ENCODE assay signal across 18 cellular contexts in the genomic region with DNA sequence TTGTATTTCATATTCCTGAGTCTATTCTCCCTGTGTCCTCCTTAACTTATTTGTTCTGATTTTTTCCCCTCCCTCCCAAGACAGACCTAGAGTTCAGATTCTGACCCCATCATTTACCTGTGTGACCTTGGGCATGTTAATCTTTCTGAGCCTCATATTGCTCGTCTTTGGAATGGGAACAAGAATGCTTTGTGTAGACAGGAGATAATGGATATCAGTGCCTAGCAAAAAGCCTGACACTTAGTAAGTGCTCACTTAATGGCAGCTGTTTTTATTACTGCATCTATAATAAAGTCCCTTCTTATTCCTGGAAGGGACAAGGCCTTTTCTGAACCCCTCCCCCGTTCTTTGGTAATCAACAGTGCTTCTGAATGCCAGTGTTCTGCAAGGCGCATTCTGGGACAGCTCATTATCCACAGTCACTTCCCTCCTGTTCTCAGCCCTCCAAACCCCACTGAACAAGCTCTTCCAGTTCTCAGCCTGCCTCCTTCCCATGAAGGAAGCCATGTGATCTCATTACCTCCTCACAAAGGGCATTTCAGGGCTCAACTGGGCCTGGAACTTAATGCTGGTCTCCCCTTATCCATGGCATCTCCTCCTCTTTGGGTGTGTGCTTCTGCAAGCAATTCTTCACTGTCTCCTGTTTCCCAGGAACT. TPM values are rescaled to one million over a fixed set of nuclear protein-coding genes. Genes with fewer than 3 reads are reported as not detected.
A peak's percentile ranks its signal among the peaks of the same experiment; 100 is the strongest.
DNase-seq lines count a peak whose midpoint lies in the region; ATAC-seq, FAIRE-seq and TF ChIP-seq lines count a peak whose summit lies in the region.
"Had no signal": no experiment of that assay in that cellular context is flagged by ENCODE, and none has a peak within 500 bp of the region (broad histone marks: within the 10 kb centered on the region; RNA-seq: fewer than 3 reads in every experiment).

No MANE protein-coding gene starts in this region.

- no peak overlapping the region for H2AFZ ChIP-seq in K562 (ENCODE audit: low read depth, low read length)

- TF ChIP-seq POLR2A in K562 (conservative IDR thresholded peaks at IDR 0.05) (no peak), suprapubic skin (IDR thresholded peaks at IDR 0.05) (no peak)

- no peak overlapping the region for H3K4me3 Mint-ChIP-seq in naive thymus-derived CD8-positive, alpha-beta T cell
- H3K4me3 Mint-ChIP-seq: HFFc6 had no signal

- BruUV-seq in K562 (replicated peaks; lab: Mats Ljungman, UMichigan) = no TSS peak

- H3K4me3 ChIP-seq in K562 (no peak overlapping the region), suprapubic skin (no peak overlapping the region)

- 29% methylated on average over 3 of the region's 3 CpGs for WGBS in K562 (ENCODE audit: insufficient coverage, low coverage, missing lambda C conversion rate)
- WGBS in suprapubic skin = 47% methylated on average over 3 of the region's 3 CpGs

- H4K20me1 ChIP-seq in K562 (replicated peaks; ENCODE audit: control insufficient read depth, insufficient read depth, low read length) = no peaks in the 10 kb centered on the region

- H3K27me3 ChIP-seq in K562 (ENCODE audit: control insufficient read depth in 2 of 2, insufficient read depth in 2 of 2, low read length in 2 of 2) = no peaks in the 10 kb centered on the region
- no peaks in the 10 kb centered on the region for H3K27me3 ChIP-seq in suprapubic skin
- H3K27me3 ChIP-seq: neutrophil had no signal

- in situ Hi-C loops in K562 (cut with MboI) = no loop called here

- DNase-seq in HT-29 (ENCODE audit: low spot score) (peak; percentile 90), K562 (ENCODE audit: extremely low read depth in 1 of 4, low spot score in 3 of 4) (no peak), left colon (peak; percentile 45 to 74), suprapubic skin (ENCODE audit: low spot score in 2 of 2) (no peak)
- no peak for DNase-seq in stimulated activated naive CD4-positive, alpha-beta T cell (lab: John Stamatoyannopoulos, UW)
- no peak for DNase-seq in naive thymus-derived CD8-positive, alpha-beta T cell
- DNase-seq: activated effector memory CD4-positive, alpha-beta T cell treated with anti-CD3 and anti-CD28 coated beads, Interleukin-2, amount 50 U/mL, for 16 hours; aorta; C1 segment of cervical spinal cord; DMS79 treated with DMSO at 0.1 percent for 48 hours; HFFc6; Karpas-422; NCI-H1417 treated with DMSO at 0.1 percent for 48 hours; NCI-H345; stimulated activated CD4-positive, alpha-beta T cell treated with anti-CD3 and anti-CD28 coated beads, Interleukin-4, amount 100 ng/mL, for 4 hours had no signal

- H3K27ac ChIP-seq in K562 (ENCODE audit: extremely low read depth, low read depth, low read length) (no peak overlapping the region), suprapubic skin (peak overlapping the region; percentile 43)
- H3K27ac ChIP-seq: neutrophil had no signal

- H3K4me2 ChIP-seq in K562 (ENCODE audit: insufficient read depth, low read length) = no peak overlapping the region

- H3K9me3 Mint-ChIP-seq in naive thymus-derived CD8-positive, alpha-beta T cell = no peaks in the 10 kb centered on the region
- H3K9me3 Mint-ChIP-seq: HFFc6 had no signal

- CTCF ChIA-PET in K562 (lab: Yijun Ruan, JAX; ENCODE audit: low intra/inter-chr PET ratio) = no interaction called here

- POLR2A ChIA-PET in K562 (lab: Yijun Ruan, JAX) = interaction anchor here (0.6 to 5.4 kb wide), 4 partner anchors 12 to 49 kb away, joined by 3 to 34 read pairs (median 11); partner anchors contain the start of gene SUPT4H1
- POLR2A ChIA-PET in naive thymus-derived CD8-positive, alpha-beta T cell (lab: Charles Lee) = interaction anchor here (0.6 kb wide), 1 partner anchor 58 kb away, joined by 3 read pairs; no protein-coding TSS in a partner anchor

- peaks cover 25 to 42% (median 35%) of the 10 kb centered on the region in 4 donors for H3K4me1 Mint-ChIP-seq in naive thymus-derived CD8-positive, alpha-beta T cell

- TF ChIP-seq CTCF in K562 (IDR thresholded peaks at IDR 0.05 in 2 of 3, conservative IDR thresholded peaks at IDR 0.05 in 1 of 3; ENCODE audit: insufficient read depth in 2 of 3, low read depth in 1 of 3, low read length in 3 of 3) (no peak), suprapubic skin (IDR thresholded peaks at IDR 0.05) (no peak)

- intact Hi-C loops in K562 (cut with micrococcal nuclease) = no loop called here
- intact Hi-C loops in left colon (cut with DNase I, micrococcal nuclease) = no loop called here

- TF ChIP-seq RAD21 in K562 (CRISPR knock-in tag; conservative IDR thresholded peaks at IDR 0.05 in 1 of 2, IDR thresholded peaks at IDR 0.05 in 1 of 2) = no peak

- H3K36me3 ChIP-seq in K562 (ENCODE audit: control insufficient read depth, insufficient read depth, low read length) (no peaks in the 10 kb centered on the region), suprapubic skin (no peaks in the 10 kb centered on the region)
- H3K36me3 ChIP-seq: neutrophil had no signal

- no peak overlapping the region for H3K27ac Mint-ChIP-seq in naive thymus-derived CD8-positive, alpha-beta T cell
- H3K27ac Mint-ChIP-seq: HFFc6 had no signal

- H3K9me1 ChIP-seq in K562 (ENCODE audit: control insufficient read depth, insufficient read depth, low read length) = no peaks in the 10 kb centered on the region

- H3K4me1 ChIP-seq in K562 (replicated peaks in 1 of 2; ENCODE audit: control insufficient read depth in 2 of 2, insufficient read depth in 2 of 2, low read length in 2 of 2) (peaks cover 0 to 26% of the 10 kb centered on the region in 2 experiments; a peak in 4 of 5 replicates), suprapubic skin (peaks cover 19% of the 10 kb centered on the region)

- H3K27me3 Mint-ChIP-seq in naive thymus-derived CD8-positive, alpha-beta T cell = no peaks in the 10 kb centered on the region

- peak overlapping the region in 1 of 2 experiments; percentile 53; a peak in 1 of 4 replicates for H3K9ac ChIP-seq in K562 (ENCODE audit: insufficient read depth in 1 of 2, low read depth in 2 of 2, low read length in 2 of 2)

- no peak for FAIRE-seq in K562 (lab: Jason Lieb, UNC)
- FAIRE-seq: colon had no signal

- ATAC-seq in K562 = no peak
- ATAC-seq in left colon = peak; percentile 61
- no peak for ATAC-seq in HG03175 (IDR thresholded peaks at IDR 0.05; ENCODE audit: unreplicated experiment)
- no peak for ATAC-seq in naive thymus-derived CD8-positive, alpha-beta T cell

- peaks cover 0 to 3% (median 0%) of the 10 kb centered on the region in 3 donors for H3K36me3 Mint-ChIP-seq in naive thymus-derived CD8-positive, alpha-beta T cell

- H3K9me3 ChIP-seq in K562 (replicated peaks; ENCODE audit: control insufficient read depth, insufficient read depth, low read depth, low read length) (no peaks in the 10 kb centered on the region), suprapubic skin (no peaks in the 10 kb centered on the region)
- H3K9me3 ChIP-seq: neutrophil had no signal

- H3K79me2 ChIP-seq in K562 (ENCODE audit: control insufficient read depth, insufficient read depth, low read length) = no peaks in the 10 kb centered on the region

- TF ChIP-seq EP300 in K562 (IDR thresholded peaks at IDR 0.05; ENCODE audit: low read length) (no peak), suprapubic skin (IDR thresholded peaks at IDR 0.05) (no peak)

RNA-seq across cellular contexts. Expression of gene SUPT4H1, which starts 25.1 kb away (rescaled TPM):
- 53.0 and 60.0 TPM in 2 replicates for total RNA-seq in HT-29 (2014; rRNA removed; shearing (Covaris generic))
- 26.0 and 31.9 TPM in 2 replicates for total RNA-seq in K562 (2011; cell fraction: chromatin; rRNA removed; ENCODE audit: low replicate concordance)
- 30.7 and 32.8 TPM in 2 replicates for total RNA-seq in K562 (2011; cell fraction: nucleolus; rRNA removed)
- total RNA-seq in K562 (2011; cell fraction: nucleoplasm; rRNA removed) = 38.1 and 51.1 TPM in 2 replicates
- 62.1 and 94.0 TPM in 2 replicates for total RNA-seq in K562 (2014; rRNA removed)
- 102 and 108 TPM in 2 replicates for total RNA-seq in K562 (2014; rRNA removed; fragmentation: Illumina TruSeq; extraction: Trizol)
- total RNA-seq in K562 (2015; rRNA removed; fragmentation: Illumina TruSeq; extraction: Trizol) = 90.6 and 94.8 TPM in 2 replicates
- 105 and 111 TPM in 2 replicates for total RNA-seq in K562 (2021)
- polyA plus RNA-seq in K562 (2011; rRNA removed) = 198 and 273 TPM in 2 replicates
- polyA plus RNA-seq in K562 (2011; cell fraction: cytosol; rRNA removed) = 118 and 163 TPM in 2 replicates
- 45.3 and 71.9 TPM in 2 replicates for polyA plus RNA-seq in K562 (2011; cell fraction: nucleus; rRNA removed)
- polyA plus RNA-seq in K562 (2012) = 120 and 125 TPM in 2 replicates
- 116 and 140 TPM in 2 replicates for polyA plus RNA-seq in K562 (2014; fragmentation: Illumina TruSeq; extraction: Trizol)
- polyA plus RNA-seq in K562 (2014; fragmentation: Nextera tagmentation; extraction: Ambion mirVana) = 100 to 1,000 TPM; 235 to 320 TPM
- polyA plus RNA-seq in K562 (2014; rRNA removed) = 113 and 117 TPM in 2 replicates
- polyA minus RNA-seq in K562 (2011; rRNA and poly(A)+ RNA removed) = 107 and 135 TPM in 2 replicates
- 23.5 and 42.2 TPM in 2 replicates for polyA minus RNA-seq in K562 (2011; cell fraction: cytosol; rRNA and poly(A)+ RNA removed)
- 12.4 and 23.0 TPM in 2 replicates for polyA minus RNA-seq in K562 (2011; cell fraction: nucleus; rRNA and poly(A)+ RNA removed)
- total RNA-seq in left colon = 10 to 100 TPM; 58.1 to 63.0 TPM
- 10 to 100 TPM; 33.8 to 48.3 (median 40.3) TPM for total RNA-seq in suprapubic skin
- 10 to 100 TPM; 58.2 to 65.9 TPM for total RNA-seq in naive thymus-derived CD8-positive, alpha-beta T cell
- polyA plus RNA-seq in naive thymus-derived CD8-positive, alpha-beta T cell = 10 to 100 TPM; 63.7 to 97.4 (median 76.1) TPM

RNA-seq across cellular contexts. Expression of gene RNF43, which starts 40.2 kb away (rescaled TPM):
- 113 and 136 TPM in 2 replicates for total RNA-seq in HT-29 (2014; rRNA removed; shearing (Covaris generic))
- 8.4 and 9.4 TPM in 2 replicates for total RNA-seq in K562 (2011; cell fraction: chromatin; rRNA removed; ENCODE audit: low replicate concordance)
- 5.0 and 6.2 TPM in 2 replicates for total RNA-seq in K562 (2011; cell fraction: nucleolus; rRNA removed)
- 7.3 and 9.5 TPM in 2 replicates for total RNA-seq in K562 (2011; cell fraction: nucleoplasm; rRNA removed)
- total RNA-seq in K562 (2014; rRNA removed) = 1.5 and 2.0 TPM in 2 replicates
- total RNA-seq in K562 (2014; rRNA removed; fragmentation: Illumina TruSeq; extraction: Trizol) = 1.5 TPM in 2 replicates
- total RNA-seq in K562 (2015; rRNA removed; fragmentation: Illumina TruSeq; extraction: Trizol) = 1.2 TPM in 2 replicates
- 2.3 and 2.7 TPM in 2 replicates for total RNA-seq in K562 (2021)
- polyA plus RNA-seq in K562 (2011; rRNA removed) = 0.75 and 1.2 TPM in 2 replicates
- 0.47 and 0.79 TPM in 2 replicates for polyA plus RNA-seq in K562 (2011; cell fraction: cytosol; rRNA removed)
- polyA plus RNA-seq in K562 (2011; cell fraction: nucleus; rRNA removed) = 2.0 and 2.8 TPM in 2 replicates
- 2.6 and 3.4 TPM in 2 replicates for polyA plus RNA-seq in K562 (2012)
- polyA plus RNA-seq in K562 (2014; fragmentation: Illumina TruSeq; extraction: Trizol) = 1.7 and 2.1 TPM in 2 replicates
- under 1 TPM; 0.29 to 0.51 TPM for polyA plus RNA-seq in K562 (2014; fragmentation: Nextera tagmentation; extraction: Ambion mirVana)
- 1.4 TPM in 2 replicates for polyA plus RNA-seq in K562 (2014; rRNA removed)
- 1.1 and 3.1 TPM in 2 replicates for polyA minus RNA-seq in K562 (2011; rRNA and poly(A)+ RNA removed)
- polyA minus RNA-seq in K562 (2011; cell fraction: cytosol; rRNA and poly(A)+ RNA removed) = 0.29 and 2.1 TPM in 2 replicates
- polyA minus RNA-seq in K562 (2011; cell fraction: nucleus; rRNA and poly(A)+ RNA removed) = 0.89 and 1.3 TPM in 2 replicates
- 10 to 100 TPM; 37.3 to 50.5 TPM for total RNA-seq in left colon
- 10 to 100 TPM; 16.0 to 58.3 (median 21.5) TPM for total RNA-seq in suprapubic skin
- 1 to 10 TPM; 1.2 to 1.7 TPM for total RNA-seq in naive thymus-derived CD8-positive, alpha-beta T cell
- under 1 TPM; 0.07 to 0.90 (median 0.75) TPM for polyA plus RNA-seq in naive thymus-derived CD8-positive, alpha-beta T cell
- total RNA-seq: HFFc6 had no signal

RNA-seq across cellular contexts. Expression of gene TSPOAP1, which starts 48.5 kb away (rescaled TPM):
- total RNA-seq in HT-29 (2014; rRNA removed; shearing (Covaris generic)) = 0.86 and 2.4 TPM in 2 replicates
- 26.2 and 58.3 TPM in 2 replicates for total RNA-seq in K562 (2011; cell fraction: chromatin; rRNA removed; ENCODE audit: low replicate concordance)
- 24.0 and 24.1 TPM in 2 replicates for total RNA-seq in K562 (2011; cell fraction: nucleolus; rRNA removed)
- total RNA-seq in K562 (2011; cell fraction: nucleoplasm; rRNA removed) = 18.1 and 18.9 TPM in 2 replicates
- total RNA-seq in K562 (2014; rRNA removed) (1.0 and 1.8 TPM in 2 replicates), K562 (2014; rRNA removed; fragmentation: Illumina TruSeq; extraction: Trizol) (0.57 and 0.87 TPM in 2 replicates), K562 (2015; rRNA removed; fragmentation: Illumina TruSeq; extraction: Trizol) (0.94 and 1.2 TPM in 2 replicates), K562 (2021) (1.7 and 3.3 TPM in 2 replicates), left colon (1 to 10 TPM; 6.1 to 7.9 TPM), suprapubic skin (10 to 100 TPM in 2 of 4 donors, 1 to 10 TPM in 2; 6.8 to 26.9 (median 12.4) TPM)
- polyA plus RNA-seq in K562 (2011; rRNA removed) (3.2 and 3.3 TPM in 2 replicates), K562 (2014; fragmentation: Illumina TruSeq; extraction: Trizol) (1.1 and 1.2 TPM in 2 replicates), K562 (2014; fragmentation: Nextera tagmentation; extraction: Ambion mirVana) (not detected), K562 (2014; rRNA removed) (1.6 and 3.9 TPM in 2 replicates)
- 2.4 and 2.6 TPM in 2 replicates for polyA plus RNA-seq in K562 (2011; cell fraction: cytosol; rRNA removed)
- polyA plus RNA-seq in K562 (2011; cell fraction: nucleus; rRNA removed) = 26.8 and 38.8 TPM in 2 replicates
- 3.0 and 5.1 TPM in 2 replicates for polyA plus RNA-seq in K562 (2012)
- polyA minus RNA-seq in K562 (2011; rRNA and poly(A)+ RNA removed) = 1.1 and 1.8 TPM in 2 replicates
- 0.76 and 2.1 TPM in 2 replicates for polyA minus RNA-seq in K562 (2011; cell fraction: cytosol; rRNA and poly(A)+ RNA removed)
- polyA minus RNA-seq in K562 (2011; cell fraction: nucleus; rRNA and poly(A)+ RNA removed) = 4.1 and 6.2 TPM in 2 replicates
- 10 to 100 TPM; 15.2 to 15.4 TPM for total RNA-seq in naive thymus-derived CD8-positive, alpha-beta T cell
- polyA plus RNA-seq in naive thymus-derived CD8-positive, alpha-beta T cell = 1 to 10 TPM in 2 of 3 donors, under 1 TPM in 1; 0.43 to 1.9 (median 1.5) TPM

Comparison
In these comparisons a context has a peak if more than half of its experiments do, and no peak if none do; other contexts are left out.
1. DNase-seq: peak in HT-29 (single experiment) and left colon (2 of 2); none in K562 (0 of 4), suprapubic skin (0 of 2), stimulated activated naive CD4-positive, alpha-beta T cell (0 of 6) and naive thymus-derived CD8-positive, alpha-beta T cell (0 of 10).